16 cellular contexts compared by ENCODE assay signal in the genomic region with DNA sequence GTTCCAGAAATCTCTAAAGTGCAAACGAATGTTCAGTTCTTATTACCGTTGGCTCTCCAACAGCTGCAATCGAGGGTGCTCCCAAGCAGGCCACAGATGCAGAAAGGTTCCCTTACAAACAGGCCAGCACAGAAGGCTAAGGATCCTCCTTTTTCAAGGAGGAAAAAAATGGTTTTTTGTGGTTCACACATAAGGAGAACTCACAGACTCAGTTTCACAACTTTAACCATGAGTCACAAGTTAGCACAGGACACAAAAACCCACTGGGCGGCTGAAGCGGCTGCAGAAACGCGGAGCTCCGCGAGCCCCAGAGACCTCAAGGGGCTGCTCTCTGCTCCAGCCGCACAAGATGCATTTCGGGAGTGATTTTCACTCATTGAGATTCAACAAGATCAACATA.
"Had no signal": no experiment of that assay in that cellular context is flagged by ENCODE, and none has a peak within 500 bp of the region (broad histone marks: within the 10 kb centered on the region; RNA-seq: fewer than 3 reads in every experiment).

No MANE protein-coding gene starts in this region.

- H3K4me1 ChIP-seq: body of pancreas, gastroesophageal sphincter had no signal

- H3K27me3 ChIP-seq: body of pancreas had no signal

- H3K9me3 ChIP-seq: body of pancreas, gastroesophageal sphincter had no signal

- H3K9me3 Mint-ChIP-seq: activated CD4-positive, alpha-beta T cell treated with anti-CD3 and anti-CD28 coated beads, Interleukin-2, amount 10 ng/mL, durations not matched to agents 7 days and 5 days; activated naive CD4-positive, alpha-beta T cell treated with anti-CD3 and anti-CD28 coated beads, Interleukin-2, amount 10 ng/mL, durations not matched to agents 7 days and 5 days; activated T-helper 17 cell treated with anti-CD3 and anti-CD28 coated beads, Interleukin-2, amount 50 U/mL, for 72 hours; effector memory CD8-positive, alpha-beta T cell; stimulated activated naive B cell treated with anti-CD40 and anti-IgM and Interleukin-4, amounts not matched to agents 10 μg/mL and 1 μg/mL and 100 μg/mL, for 72 hours had no signal

- DNase-seq: activated CD4-positive, alpha-beta T cell treated with anti-CD3 and anti-CD28 coated beads, Interleukin-2, amount 10 ng/mL, durations not matched to agents 7 days and 5 days; activated CD4-positive, CD25-positive, alpha-beta regulatory T cell; activated CD8-positive, alpha-beta memory T cell treated with anti-CD3 and anti-CD28 coated beads for 24 hours; activated naive CD4-positive, alpha-beta T cell treated with anti-CD3 and anti-CD28 coated beads, Interleukin-2, amount 10 ng/mL, durations not matched to agents 7 days and 5 days; activated T-cell treated with anti-CD3 and anti-CD28 coated beads for 4 hours; body of pancreas; central memory CD4-positive, alpha-beta T cell; effector memory CD8-positive, alpha-beta T cell; kidney; right cardiac atrium; stimulated activated CD4-positive, alpha-beta T cell treated with anti-CD3 and anti-CD28 coated beads, Interleukin-2, amount 100 ng/mL, for 24 hours; stimulated activated naive B cell treated with anti-CD40 and anti-IgM and Interleukin-4, amounts not matched to agents 10 μg/mL and 1 μg/mL and 100 μg/mL, for 72 hours; substantia nigra had no signal

- H3K36me3 ChIP-seq: gastroesophageal sphincter had no signal

- H3K4me1 Mint-ChIP-seq: activated naive CD4-positive, alpha-beta T cell treated with anti-CD3 and anti-CD28 coated beads, Interleukin-2, amount 10 ng/mL, durations not matched to agents 7 days and 5 days; activated T-helper 17 cell treated with anti-CD3 and anti-CD28 coated beads, Interleukin-2, amount 50 U/mL, for 72 hours had no signal

- H3K4me3 Mint-ChIP-seq: activated CD4-positive, alpha-beta T cell treated with anti-CD3 and anti-CD28 coated beads, Interleukin-2, amount 10 ng/mL, durations not matched to agents 7 days and 5 days; activated naive CD4-positive, alpha-beta T cell treated with anti-CD3 and anti-CD28 coated beads, Interleukin-2, amount 10 ng/mL, durations not matched to agents 7 days and 5 days; activated T-helper 17 cell treated with anti-CD3 and anti-CD28 coated beads, Interleukin-2, amount 50 U/mL, for 72 hours; effector memory CD8-positive, alpha-beta T cell; stimulated activated naive B cell treated with anti-CD40 and anti-IgM and Interleukin-4, amounts not matched to agents 10 μg/mL and 1 μg/mL and 100 μg/mL, for 72 hours had no signal

- ATAC-seq: activated T-helper 17 cell treated with anti-CD3 and anti-CD28 coated beads, Interleukin-2, amount 50 U/mL, for 72 hours; body of pancreas; effector memory CD8-positive, alpha-beta T cell; gastroesophageal sphincter; right cardiac atrium; stimulated activated naive B cell treated with anti-CD40 and anti-IgM and Interleukin-4, amounts not matched to agents 10 μg/mL and 1 μg/mL and 100 μg/mL, for 72 hours had no signal

- H3K27ac Mint-ChIP-seq: activated CD4-positive, alpha-beta T cell treated with anti-CD3 and anti-CD28 coated beads, Interleukin-2, amount 10 ng/mL, durations not matched to agents 7 days and 5 days; activated naive CD4-positive, alpha-beta T cell treated with anti-CD3 and anti-CD28 coated beads, Interleukin-2, amount 10 ng/mL, durations not matched to agents 7 days and 5 days; activated T-helper 17 cell treated with anti-CD3 and anti-CD28 coated beads, Interleukin-2, amount 50 U/mL, for 72 hours; stimulated activated naive B cell treated with anti-CD40 and anti-IgM and Interleukin-4, amounts not matched to agents 10 μg/mL and 1 μg/mL and 100 μg/mL, for 72 hours had no signal

- H3K4me3 ChIP-seq: body of pancreas, gastroesophageal sphincter had no signal

- H3K27ac ChIP-seq: body of pancreas, epithelial cell of prostate, gastroesophageal sphincter had no signal
